21 cellular contexts compared by ENCODE assay signal in genomic region chr16:48405907-48406306, GRCh38. TPM values are rescaled to one million over a fixed set of nuclear protein-coding genes. Genes with fewer than 3 reads are reported as not detected.
DNase-seq lines count a peak whose midpoint lies in the region; ATAC-seq, FAIRE-seq and TF ChIP-seq lines count a peak whose summit lies in the region.
"Had no signal": no experiment of that assay in that cellular context is flagged by ENCODE, and none has a peak within 500 bp of the region (broad histone marks: within the 10 kb centered on the region; RNA-seq: fewer than 3 reads in every experiment).

No MANE protein-coding gene starts in this region.

- peak overlapping the region; percentile 51 for H3K27ac Mint-ChIP-seq in memory B cell
- no peak overlapping the region for H3K27ac Mint-ChIP-seq in natural killer cell

- no peak for TF ChIP-seq POLR2A in lower leg skin (IDR thresholded peaks at IDR 0.05)

- H3K27me3 Mint-ChIP-seq in memory B cell (no peaks in the 10 kb centered on the region), natural killer cell (ENCODE audit: low read depth in 2 of 2) (no peaks in the 10 kb centered on the region)

- H3K9ac ChIP-seq in colonic mucosa (ENCODE audit: low read depth in 2 of 2, low read length in 2 of 2), result peak overlapping the region in 1 of 2 donors; percentile 65

- DNase-seq in DMS53 (lab: John Stamatoyannopoulos, UW), result peak; percentile 43
- DNase-seq in colonic mucosa, result peak; percentile 60
- DNase-seq in memory B cell (ENCODE audit: low spot score in 2 of 2), result no peak
- peak; percentile 94 for DNase-seq in small intestine
- DNase-seq in lower leg skin (ENCODE audit: low spot score in 2 of 2), result no peak
- no peak for DNase-seq in natural killer cell
- DNase-seq in D721Med (ENCODE audit: insufficient read length, low spot score), result no peak
- DNase-seq: 8988T; CD4-positive, alpha-beta memory T cell; GDM1; NCI-H1436; NCI-H2081; NCI-H82; Right ventricle myocardium superior had no signal

- no peak overlapping the region for H3K4me3 ChIP-seq in colonic mucosa
- H3K4me3 ChIP-seq in small intestine (ENCODE audit: low read depth in 1 of 2, low read length in 2 of 2), result no peak overlapping the region
- H3K4me3 ChIP-seq in lower leg skin (ENCODE audit: low read depth, poor library complexity, severe bottlenecking), result no peak overlapping the region
- H3K4me3 ChIP-seq: GM12878, K562 had no signal

- no peaks in the 10 kb centered on the region for H3K36me3 Mint-ChIP-seq in memory B cell
- H3K36me3 Mint-ChIP-seq in natural killer cell, result no peaks in the 10 kb centered on the region
- H3K36me3 Mint-ChIP-seq: CD4-positive, alpha-beta memory T cell had no signal

- H3K36me3 ChIP-seq in colonic mucosa (no peaks in the 10 kb centered on the region), small intestine (ENCODE audit: control insufficient read depth in 2 of 2, insufficient read depth in 2 of 2, low read length in 2 of 2) (no peaks in the 10 kb centered on the region)

- WGBS in small intestine, 3 donors, result 17 to 57% (median 41%) methylated on average over 4 of the region's 4 CpGs
- 91 to 97% methylated on average over 4 of the region's 4 CpGs for WGBS in lower leg skin, 2 donors

- intact Hi-C loops in colonic mucosa (cut with DNase I), result no loop called here
- intact Hi-C loops in lower leg skin (cut with DNase I; ENCODE audit: low total_unique reads), result no loop called here
- intact Hi-C loops in natural killer cell (cut with micrococcal nuclease), result no loop called here

- no peak for ATAC-seq in memory B cell (ENCODE audit: low read depth)
- no peak for ATAC-seq in natural killer cell
- no peak for ATAC-seq in HG03571 (IDR thresholded peaks at IDR 0.05; ENCODE audit: unreplicated experiment)
- ATAC-seq: GM12878, HCT116, K562, Panc1, SK-N-SH treated with all-trans-retinoic acid at 6 μM for 48 hours had no signal

- no peaks in the 10 kb centered on the region for H3K27me3 ChIP-seq in colonic mucosa
- H3K27me3 ChIP-seq in small intestine (ENCODE audit: control insufficient read depth in 2 of 2, insufficient read depth in 2 of 2, low read length in 2 of 2), result no peaks in the 10 kb centered on the region

- H3K9me3 Mint-ChIP-seq in memory B cell, result no peaks in the 10 kb centered on the region
- no peaks in the 10 kb centered on the region for H3K9me3 Mint-ChIP-seq in natural killer cell
- H3K9me3 Mint-ChIP-seq: CD4-positive, alpha-beta memory T cell had no signal

- H3K4me1 ChIP-seq in colonic mucosa, result no peaks in the 10 kb centered on the region
- peaks cover 2% of the 10 kb centered on the region in 2 donors for H3K4me1 ChIP-seq in small intestine (ENCODE audit: control insufficient read depth in 2 of 2, insufficient read depth in 1 of 2, low read depth in 1 of 2, low read length in 1 of 2)

- H3K9me3 ChIP-seq in colonic mucosa, result no peaks in the 10 kb centered on the region
- H3K9me3 ChIP-seq in small intestine (ENCODE audit: control insufficient read depth, low read depth), result no peaks in the 10 kb centered on the region

- FAIRE-seq in small intestine (lab: Jason Lieb, UNC) (no peak), D721Med (lab: Jason Lieb, UNC) (no peak)
- FAIRE-seq: GM12878, K562 had no signal

- H3K4me3 Mint-ChIP-seq in memory B cell, result no peak overlapping the region
- no peak overlapping the region for H3K4me3 Mint-ChIP-seq in natural killer cell
- H3K4me3 Mint-ChIP-seq: CD4-positive, alpha-beta memory T cell had no signal

- peak overlapping the region; percentile 77 for H3K27ac ChIP-seq in colonic mucosa
- H3K27ac ChIP-seq in small intestine (ENCODE audit: low read depth in 1 of 2, low read length in 1 of 2), result peak overlapping the region; percentile 84 to 94
- H3K27ac ChIP-seq: HL-60 had no signal

- H3K4me1 Mint-ChIP-seq in memory B cell, result no peaks in the 10 kb centered on the region
- peaks cover 0 to 7% of the 10 kb centered on the region in 2 donors for H3K4me1 Mint-ChIP-seq in natural killer cell

- TF ChIP-seq CTCF in colonic mucosa (IDR thresholded peaks at IDR 0.05) (no peak), lower leg skin (IDR thresholded peaks at IDR 0.05) (no peak), natural killer cell (IDR thresholded peaks at IDR 0.05) (no peak), D721Med (IDR thresholded peaks at IDR 0.05; ENCODE audit: insufficient read depth, missing control alignments) (no peak)

RNA-seq across cellular contexts. Expression of gene SIAH1, which starts 20.7 kb away (rescaled TPM):
- total RNA-seq in colonic mucosa (10 to 100 TPM; 19.7 to 27.9 TPM), lower leg skin (10 to 100 TPM; 20.6 to 37.6 (median 34.4) TPM), natural killer cell (10 to 100 TPM; 52.9 to 57.7 (median 55.5) TPM)
- 10 to 100 TPM; 18.8 to 21.1 (median 20.0) TPM for polyA plus RNA-seq in small intestine

Comparison
In these comparisons a context has a peak if more than half of its experiments do, and no peak if none do; other contexts are left out.
1. DNase-seq: peak in DMS53 (single experiment), colonic mucosa (single experiment) and small intestine (single experiment); none in memory B cell (0 of 2), lower leg skin (0 of 2), natural killer cell (single experiment) and D721Med (single experiment).